In the genomic region with DNA sequence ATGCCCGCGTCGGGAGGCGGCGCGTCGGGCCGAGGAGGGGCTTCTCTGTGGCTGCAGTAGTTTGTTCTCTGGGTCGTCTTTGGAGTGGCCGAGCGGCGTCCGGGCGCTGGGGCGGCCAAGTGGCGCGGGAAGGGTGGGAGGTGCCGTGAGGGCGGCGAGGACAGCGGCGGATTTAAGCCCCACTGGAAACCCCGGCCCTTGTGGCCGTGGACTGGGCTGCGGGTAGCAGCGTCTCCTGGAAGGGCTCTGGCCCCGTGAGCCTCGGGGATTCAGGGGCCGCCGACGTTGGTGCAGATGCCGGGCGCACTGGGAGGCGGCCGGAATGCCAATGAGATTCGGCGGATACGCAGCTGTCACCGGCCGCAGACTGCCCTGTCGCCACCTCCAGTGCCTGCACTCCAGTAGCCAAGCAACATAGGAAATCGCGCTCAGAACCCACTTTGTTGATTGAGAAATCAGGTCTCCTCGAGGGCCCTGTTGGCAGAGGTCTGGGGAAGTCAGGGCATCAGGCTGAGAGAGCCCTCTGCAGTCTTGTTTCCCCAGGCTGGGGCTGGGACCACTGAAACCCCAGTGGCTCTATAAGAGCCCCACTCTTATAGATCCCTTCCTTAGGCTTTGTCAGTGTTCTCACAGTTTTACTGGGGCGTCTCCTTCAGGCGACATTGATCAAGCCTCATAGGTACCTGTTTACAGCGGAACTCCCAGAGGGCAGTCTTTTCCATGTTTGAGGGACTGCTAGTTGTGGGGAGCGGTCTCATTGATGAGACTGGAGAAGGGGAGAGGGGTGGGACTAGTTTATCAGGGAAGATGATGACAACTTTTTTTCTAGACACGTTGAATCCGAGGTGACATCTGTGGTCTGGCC, we compare ENCODE assay signal across 8 cellular contexts. TPM values are rescaled to one million over a fixed set of nuclear protein-coding genes. Genes with fewer than 3 reads are reported as not detected.
DNase-seq lines count a peak whose midpoint lies in the region; ATAC-seq and FAIRE-seq lines count a peak whose summit lies in the region.

No MANE protein-coding gene starts in this region.

- H3K27ac ChIP-seq in neuronal stem cell (replicated peaks; ENCODE audit: low read length) = peak overlapping the region; percentile 50

- H3K36me3 ChIP-seq in neuronal stem cell (replicated peaks in 1 of 2; ENCODE audit: control insufficient read depth in 2 of 2, insufficient read depth in 2 of 2, low read length in 2 of 2) = peaks cover 14 to 38% of the 10 kb centered on the region in 2 donors

- H3K9me3 Mint-ChIP-seq in activated T-cell treated with anti-CD3 and anti-CD28 coated beads, Interleukin-2, amount 50 U/mL, for 72 hours = no peaks in the 10 kb centered on the region

- peaks cover 4 to 15% of the 10 kb centered on the region in 2 donors for H3K36me3 Mint-ChIP-seq in activated T-cell treated with anti-CD3 and anti-CD28 coated beads, Interleukin-2, amount 50 U/mL, for 72 hours (ENCODE audit: insufficient read depth in 2 of 2)

- peak overlapping the region; percentile 63 for H3K14ac ChIP-seq in neuronal stem cell (ENCODE audit: low read length)

- peak overlapping the region; percentile 8 for H2BK120ac ChIP-seq in neuronal stem cell (ENCODE audit: low read depth, low read length)

- peak; percentile 32 for DNase-seq in G401 (ENCODE audit: low spot score)
- DNase-seq in M059J (ENCODE audit: low read depth) = peak; percentile 61
- peak in 1 of 2 donors; percentile 30 for DNase-seq in activated T-cell treated with anti-CD3 and anti-CD28 coated beads, Interleukin-2, amount 50 U/mL, for 72 hours
- peak; percentile 33 to 48 for DNase-seq in frontal cortex (ENCODE audit: low spot score in 2 of 2)
- no peak for DNase-seq in neuronal stem cell (ENCODE audit: low spot score)
- no peak for DNase-seq in NCI-H2081 treated with DMSO at 0.1 percent for 48 hours (lab: John Stamatoyannopoulos, UW)
- no peak for DNase-seq in activated CD4-positive, CD25-positive, alpha-beta regulatory T cell treated with anti-CD3 and anti-CD28 coated beads, Interleukin-2, amount 50 U/mL, for 72 hours

- no peaks in the 10 kb centered on the region for H3K27me3 Mint-ChIP-seq in activated T-cell treated with anti-CD3 and anti-CD28 coated beads, Interleukin-2, amount 50 U/mL, for 72 hours (ENCODE audit: low read depth)

- peaks cover 11% of the 10 kb centered on the region for H3K79me1 ChIP-seq in neuronal stem cell (ENCODE audit: low read depth, low read length)

- H3K9ac ChIP-seq in neuronal stem cell (ENCODE audit: low read depth, low read length, poor library complexity) = peak overlapping the region; percentile 94

- H3K27me3 ChIP-seq in neuronal stem cell (ENCODE audit: control insufficient read depth in 3 of 3, insufficient read depth in 3 of 3, low read depth in 1 of 3, low read length in 3 of 3) = no peaks in the 10 kb centered on the region

- H2BK15ac ChIP-seq in neuronal stem cell (ENCODE audit: low read length) = no peak overlapping the region

- H2AK5ac ChIP-seq in neuronal stem cell (ENCODE audit: low read depth, low read length) = no peak overlapping the region

- no CpG with 5 or more reads among the region's 50 CpGs for WGBS in neuronal stem cell (ENCODE audit: extremely low coverage in 2 of 2, insufficient read length in 2 of 2, insufficient replicate concordance in 1 of 2), 2 donors

- H3K4me2 ChIP-seq in neuronal stem cell (ENCODE audit: insufficient read depth, low read length, poor library complexity, severe bottlenecking) = peak overlapping the region; percentile 67

- no peak overlapping the region for H4K8ac ChIP-seq in neuronal stem cell (ENCODE audit: low read depth, low read length)

- peak overlapping the region; percentile 35 for H2BK5ac ChIP-seq in neuronal stem cell (ENCODE audit: low read length)

- no peaks in the 10 kb centered on the region for H3K9me3 ChIP-seq in neuronal stem cell (replicated peaks in 1 of 2; ENCODE audit: control insufficient read depth in 2 of 2, insufficient read depth in 1 of 2, low read depth in 1 of 2, low read length in 2 of 2)

- H3K18ac ChIP-seq in neuronal stem cell (ENCODE audit: low read length) = peak overlapping the region; percentile 91

- in situ Hi-C loops in G401 (cut with HindIII; ENCODE audit: low sequenced_read_pairs) = no loop called here

- no peak overlapping the region for H3K4ac ChIP-seq in neuronal stem cell (ENCODE audit: low read length)

- H4K91ac ChIP-seq in neuronal stem cell (ENCODE audit: low read depth, low read length, poor library complexity) = no peak overlapping the region

- H3K4me3 Mint-ChIP-seq in activated T-cell treated with anti-CD3 and anti-CD28 coated beads, Interleukin-2, amount 50 U/mL, for 72 hours = peak overlapping the region; percentile 95 to 96

- peak; percentile 18 for ATAC-seq in GM21723 (IDR thresholded peaks at IDR 0.05; ENCODE audit: unreplicated experiment)
- no peak for ATAC-seq in activated T-cell treated with anti-CD3 and anti-CD28 coated beads, Interleukin-2, amount 50 U/mL, for 72 hours (replicated peaks in 1 of 2)

- H2AFZ ChIP-seq in neuronal stem cell (ENCODE audit: low read length) = peak overlapping the region; percentile 89

- peak overlapping the region; percentile 76 for H3K23ac ChIP-seq in neuronal stem cell (ENCODE audit: low read depth, low read length, poor library complexity)

- no peak for FAIRE-seq in frontal cortex (lab: Jason Lieb, UNC)

- peaks cover 10 to 20% of the 10 kb centered on the region in 2 donors for H3K4me1 ChIP-seq in neuronal stem cell (ENCODE audit: control insufficient read depth in 2 of 2, insufficient read depth in 1 of 2, low read depth in 1 of 2, low read length in 2 of 2)

- H2BK12ac ChIP-seq in neuronal stem cell (ENCODE audit: low read length) = no peak overlapping the region

- peak overlapping the region; percentile 92 for H3K27ac Mint-ChIP-seq in activated T-cell treated with anti-CD3 and anti-CD28 coated beads, Interleukin-2, amount 50 U/mL, for 72 hours

- H3K4me1 Mint-ChIP-seq in activated T-cell treated with anti-CD3 and anti-CD28 coated beads, Interleukin-2, amount 50 U/mL, for 72 hours (ENCODE audit: low read depth) = peaks cover 60% of the 10 kb centered on the region

- peak overlapping the region; percentile 76 to 94 for H3K4me3 ChIP-seq in neuronal stem cell (ENCODE audit: low read length in 2 of 2)

RNA-seq across cellular contexts. Expression of gene GZF1, which starts 0.6 kb away (rescaled TPM):
- total RNA-seq in G401 (2014; rRNA removed; shearing (Covaris generic)) = 9.0 and 24.1 TPM in 2 replicates
- 16.6 and 23.9 TPM in 2 replicates for total RNA-seq in M059J (2014; rRNA removed; shearing (Covaris generic))
- total RNA-seq in activated T-cell treated with anti-CD3 and anti-CD28 coated beads, Interleukin-2, amount 50 U/mL, for 72 hours = 1 to 10 TPM; 5.9 to 9.5 TPM
- 17.9 TPM for total RNA-seq in frontal cortex
- polyA plus RNA-seq in neuronal stem cell (2013, experiment 1 of 2) = 6.0 TPM
- polyA plus RNA-seq in neuronal stem cell (2013, experiment 2 of 2) = 6.0 TPM

RNA-seq across cellular contexts. Expression of gene NXT1, which starts 12.0 kb away (rescaled TPM):
- 54.8 and 80.7 TPM in 2 replicates for total RNA-seq in G401 (2014; rRNA removed; shearing (Covaris generic))
- 123 and 140 TPM in 2 replicates for total RNA-seq in M059J (2014; rRNA removed; shearing (Covaris generic))
- 10 to 100 TPM; 39.6 to 45.7 TPM for total RNA-seq in activated T-cell treated with anti-CD3 and anti-CD28 coated beads, Interleukin-2, amount 50 U/mL, for 72 hours
- 20.4 TPM for total RNA-seq in frontal cortex
- 32.1 TPM for polyA plus RNA-seq in neuronal stem cell (2013, experiment 1 of 2)
- polyA plus RNA-seq in neuronal stem cell (2013, experiment 2 of 2) = 32.9 TPM

RNA-seq across cellular contexts. Expression of gene NAPB, which starts 58.7 kb away (rescaled TPM):
- 3.7 and 5.0 TPM in 2 replicates for total RNA-seq in G401 (2014; rRNA removed; shearing (Covaris generic))
- 7.4 and 9.6 TPM in 2 replicates for total RNA-seq in M059J (2014; rRNA removed; shearing (Covaris generic))
- total RNA-seq in activated T-cell treated with anti-CD3 and anti-CD28 coated beads, Interleukin-2, amount 50 U/mL, for 72 hours = 10 to 100 TPM in 1 of 2 donors, 1 to 10 TPM in 1; 9.0 to 14.2 TPM
- 97.8 TPM for total RNA-seq in frontal cortex
- polyA plus RNA-seq in neuronal stem cell (2013, experiment 1 of 2) = 5.9 TPM
- 6.0 TPM for polyA plus RNA-seq in neuronal stem cell (2013, experiment 2 of 2)

Comparison
In these comparisons a context has a peak if more than half of its experiments do, and no peak if none do; other contexts are left out.
1. DNase-seq: peak in G401 (single experiment), M059J (single experiment) and frontal cortex (2 of 2); none in neuronal stem cell (single experiment), NCI-H2081 treated with DMSO at 0.1 percent for 48 hours (single experiment) and activated CD4-positive, CD25-positive, alpha-beta regulatory T cell treated with anti-CD3 and anti-CD28 coated beads, Interleukin-2, amount 50 U/mL, for 72 hours (single experiment).